ENCODE assay signal across 8 cellular contexts in genomic region chr20:61997891-61998290, GRCh38.
"Had no signal": no experiment of that assay in that cellular context is flagged by ENCODE, and none has a peak within 500 bp of the region (broad histone marks: within the 10 kb centered on the region; RNA-seq: fewer than 3 reads in every experiment).

No MANE protein-coding gene starts in this region.

- H3K27ac ChIP-seq: HL-60 had no signal

- H3K4me3 Mint-ChIP-seq: HFFc6 had no signal

- H3K27ac Mint-ChIP-seq: HFFc6 had no signal

- H3K4me3 ChIP-seq: HAP-1, K562 had no signal

- H3K4me1 ChIP-seq: HAP-1 had no signal

- H3K9me3 ChIP-seq: HAP-1 had no signal

- DNase-seq: GOT3, H7, HFFc6, IMR-90, KG1 had no signal
